13 cellular contexts compared by ENCODE assay signal in the genomic region with DNA sequence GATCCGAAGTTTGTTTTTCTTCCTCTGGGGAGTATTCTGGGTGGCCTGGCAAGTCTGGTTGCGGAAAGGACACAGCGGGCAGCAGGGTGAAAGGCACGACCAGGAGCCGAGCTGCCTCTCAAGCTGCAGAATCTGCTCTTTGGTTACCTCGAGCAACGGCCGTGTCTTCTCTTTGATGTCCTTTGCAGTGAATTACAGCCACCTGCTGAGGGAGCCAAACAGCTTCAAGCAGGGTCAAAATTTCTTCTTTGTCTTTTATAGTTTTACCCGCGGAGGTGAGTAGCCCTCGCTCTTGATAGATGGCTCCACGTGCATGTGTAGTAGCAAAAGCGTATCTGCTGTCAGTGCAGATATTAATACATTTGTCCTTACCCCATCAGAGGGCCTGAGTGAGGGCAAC.
DNase-seq lines count a peak whose midpoint lies in the region; ATAC-seq and TF ChIP-seq lines count a peak whose summit lies in the region.
"Had no signal": no experiment of that assay in that cellular context is flagged by ENCODE, and none has a peak within 500 bp of the region (broad histone marks: within the 10 kb centered on the region; RNA-seq: fewer than 3 reads in every experiment).

No MANE protein-coding gene starts in this region.

- H3K4me3 ChIP-seq in GM23338 = no peak overlapping the region
- H3K4me3 ChIP-seq in OCI-LY3 (ENCODE audit: low read length) = peak overlapping the region; percentile 59; the same call in 1 of the 2 replicates

- no peaks in the 10 kb centered on the region for H3K9me3 ChIP-seq in OCI-LY3 (ENCODE audit: insufficient read depth, low read length)

- H2AFZ ChIP-seq in GM23338 (peak overlapping the region; percentile 40; the same call in 1 of the 2 replicates), OCI-LY3 (ENCODE audit: low read depth, low read length) (peak overlapping the region; percentile 74; the same call in 1 of the 2 replicates)

- H3K27ac ChIP-seq in GM23338 (ENCODE audit: low read depth) = no peak overlapping the region
- no peak overlapping the region for H3K27ac ChIP-seq in OCI-LY3 (ENCODE audit: low read length)

- H3K4me3 Mint-ChIP-seq in GM23338 = no peak overlapping the region
- no peak overlapping the region for H3K4me3 Mint-ChIP-seq in progenitor cell of endocrine pancreas (ENCODE audit: low read depth)
- H3K4me3 Mint-ChIP-seq in effector memory CD8-positive, alpha-beta T cell = no peak overlapping the region
- H3K4me3 Mint-ChIP-seq: activated CD8-positive, alpha-beta T cell treated with anti-CD3 and anti-CD28 coated beads for 36 hours; CD4-positive, alpha-beta memory T cell; naive B cell had no signal

- H3K4me1 Mint-ChIP-seq in GM23338 = peaks cover 7% of the 10 kb centered on the region; the same call in 2 of the 3 replicates
- H3K4me1 Mint-ChIP-seq in progenitor cell of endocrine pancreas (ENCODE audit: low read depth) = peaks cover 7% of the 10 kb centered on the region
- H3K4me1 Mint-ChIP-seq in effector memory CD8-positive, alpha-beta T cell (ENCODE audit: low read depth in 2 of 2) = no peaks in the 10 kb centered on the region
- H3K4me1 Mint-ChIP-seq: CD4-positive, alpha-beta memory T cell; naive B cell had no signal

- peak overlapping the region; percentile 17; the same call in 1 of the 2 replicates for H3K9ac ChIP-seq in OCI-LY3 (ENCODE audit: low read length)

- DNase-seq in GM23338 (ENCODE audit: low spot score) = peak; percentile 77
- DNase-seq in iPS DF 19.7 (ENCODE audit: low read depth, low spot score) = peak; percentile 33
- DNase-seq in progenitor cell of endocrine pancreas (ENCODE audit: low spot score, unreplicated experiment) = no peak
- no peak for DNase-seq in nucleus accumbens (lab: John Stamatoyannopoulos, UW)
- DNase-seq in GM20000 (ENCODE audit: low spot score) = no peak
- DNase-seq in effector memory CD8-positive, alpha-beta T cell = no peak
- DNase-seq: activated CD8-positive, alpha-beta T cell treated with anti-CD3 and anti-CD28 coated beads for 36 hours; CD4-positive, alpha-beta memory T cell; effector CD8-positive, alpha-beta T cell; KG1; naive B cell; NCI-H2029 had no signal

- H3K36me3 Mint-ChIP-seq in GM23338 (ENCODE audit: low read depth) (peaks cover 50% of the 10 kb centered on the region), progenitor cell of endocrine pancreas (ENCODE audit: insufficient read depth) (no peaks in the 10 kb centered on the region)
- H3K36me3 Mint-ChIP-seq in effector memory CD8-positive, alpha-beta T cell (ENCODE audit: insufficient read depth) = no peaks in the 10 kb centered on the region
- H3K36me3 Mint-ChIP-seq: CD4-positive, alpha-beta memory T cell; naive B cell had no signal

- TF ChIP-seq CTCF in GM23338 (conservative IDR thresholded peaks at IDR 0.05; ENCODE audit: low read depth in 2 of 2) (peak; percentile 59 to 72), OCI-LY3 (IDR thresholded peaks at IDR 0.05; ENCODE audit: low read depth, low read length) (peak; percentile 51), progenitor cell of endocrine pancreas (IDR thresholded peaks at IDR 0.05; ENCODE audit: unreplicated experiment) (peak; percentile 49), GM20000 (IDR thresholded peaks at IDR 0.05; ENCODE audit: extremely low read depth, missing control alignments) (no peak)

- H3K9me2 ChIP-seq in GM23338 (ENCODE audit: insufficient read depth) = peaks cover 29% of the 10 kb centered on the region; the same call in 1 of the 2 replicates

- H3K36me3 ChIP-seq in GM23338 (ENCODE audit: insufficient read depth) = no peaks in the 10 kb centered on the region
- H3K36me3 ChIP-seq in OCI-LY3 (replicated peaks; ENCODE audit: low read depth, low read length) = no peaks in the 10 kb centered on the region

- H3K9me3 Mint-ChIP-seq in GM23338 = peaks cover 36% of the 10 kb centered on the region
- H3K9me3 Mint-ChIP-seq in progenitor cell of endocrine pancreas (ENCODE audit: low read depth) = peaks cover 11% of the 10 kb centered on the region
- H3K9me3 Mint-ChIP-seq in effector memory CD8-positive, alpha-beta T cell = peaks cover 18 to 42% of the 10 kb centered on the region in 2 donors
- H3K9me3 Mint-ChIP-seq: activated CD8-positive, alpha-beta T cell treated with anti-CD3 and anti-CD28 coated beads for 36 hours had no signal

- peak; percentile 39 for ATAC-seq in GM23338
- no peak for ATAC-seq in effector memory CD8-positive, alpha-beta T cell (replicated peaks)
- ATAC-seq: activated CD8-positive, alpha-beta T cell treated with anti-CD3 and anti-CD28 coated beads for 36 hours had no signal

- H3K4me1 ChIP-seq in GM23338 (ENCODE audit: insufficient read depth) (no peaks in the 10 kb centered on the region), OCI-LY3 (ENCODE audit: low read length) (0 out of 2 replicates have a peak, but pooled peaks cover 4% of the 10 kb centered on the region)

- H3K27ac Mint-ChIP-seq in GM23338 = peak overlapping the region; percentile 58; the same call in 1 of the 2 replicates
- H3K27ac Mint-ChIP-seq in progenitor cell of endocrine pancreas = peak overlapping the region; percentile 42
- no peak overlapping the region for H3K27ac Mint-ChIP-seq in effector memory CD8-positive, alpha-beta T cell
- H3K27ac Mint-ChIP-seq: activated CD8-positive, alpha-beta T cell treated with anti-CD3 and anti-CD28 coated beads for 36 hours; naive B cell had no signal

- no peaks in the 10 kb centered on the region for H3K79me2 ChIP-seq in GM23338 (replicated peaks; ENCODE audit: insufficient read depth)
- H3K79me2 ChIP-seq in OCI-LY3 (ENCODE audit: low read length) = no peaks in the 10 kb centered on the region

- no peaks in the 10 kb centered on the region for H3F3A ChIP-seq in GM23338 (replicated peaks; ENCODE audit: low read depth)

- H3K27me3 ChIP-seq in GM23338 (ENCODE audit: insufficient read depth) = no peaks in the 10 kb centered on the region
- no peaks in the 10 kb centered on the region for H3K27me3 ChIP-seq in OCI-LY3 (ENCODE audit: low read depth, low read length)

- H3K27me3 Mint-ChIP-seq in GM23338 (ENCODE audit: insufficient read depth, low read depth, poor library complexity) (peaks cover 16% of the 10 kb centered on the region), progenitor cell of endocrine pancreas (no peaks in the 10 kb centered on the region)
- no peaks in the 10 kb centered on the region for H3K27me3 Mint-ChIP-seq in effector memory CD8-positive, alpha-beta T cell
- H3K27me3 Mint-ChIP-seq: activated CD8-positive, alpha-beta T cell treated with anti-CD3 and anti-CD28 coated beads for 36 hours; CD4-positive, alpha-beta memory T cell; naive B cell had no signal

- H4K20me1 ChIP-seq in GM23338 (replicated peaks; ENCODE audit: insufficient read depth) (no peaks in the 10 kb centered on the region), OCI-LY3 (ENCODE audit: insufficient read depth, low read length) (no peaks in the 10 kb centered on the region)

- H3K4me2 ChIP-seq in GM23338 = no peak overlapping the region
- H3K4me2 ChIP-seq in OCI-LY3 (ENCODE audit: low read length) = peak overlapping the region; percentile 72

TF ChIP-seq in GM23338, 12 proteins besides CTCF, POLR2A, EP300 and RAD21:
- TF ChIP-seq, protein P1, sequence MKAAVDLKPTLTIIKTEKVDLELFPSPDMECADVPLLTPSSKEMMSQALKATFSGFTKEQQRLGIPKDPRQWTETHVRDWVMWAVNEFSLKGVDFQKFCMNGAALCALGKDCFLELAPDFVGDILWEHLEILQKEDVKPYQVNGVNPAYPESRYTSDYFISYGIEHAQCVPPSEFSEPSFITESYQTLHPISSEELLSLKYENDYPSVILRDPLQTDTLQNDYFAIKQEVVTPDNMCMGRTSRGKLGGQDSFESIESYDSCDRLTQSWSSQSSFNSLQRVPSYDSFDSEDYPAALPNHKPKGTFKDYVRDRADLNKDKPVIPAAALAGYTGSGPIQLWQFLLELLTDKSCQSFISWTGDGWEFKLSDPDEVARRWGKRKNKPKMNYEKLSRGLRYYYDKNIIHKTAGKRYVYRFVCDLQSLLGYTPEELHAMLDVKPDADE (IDR thresholded peaks at IDR 0.05) = no peak

Comparison
In these comparisons a context has a peak if more than half of its experiments do, and no peak if none do; other contexts are left out.
1. DNase-seq: peak in GM23338 (single experiment) and iPS DF 19.7 (single experiment); none in progenitor cell of endocrine pancreas (single experiment), nucleus accumbens (0 of 56), GM20000 (single experiment) and effector memory CD8-positive, alpha-beta T cell (0 of 3).
2. H3K27ac Mint-ChIP-seq: peak in GM23338 (single experiment) and progenitor cell of endocrine pancreas (single experiment); none in effector memory CD8-positive, alpha-beta T cell (0 of 2).